8 cellular contexts compared by ENCODE assay signal in the genomic region with DNA sequence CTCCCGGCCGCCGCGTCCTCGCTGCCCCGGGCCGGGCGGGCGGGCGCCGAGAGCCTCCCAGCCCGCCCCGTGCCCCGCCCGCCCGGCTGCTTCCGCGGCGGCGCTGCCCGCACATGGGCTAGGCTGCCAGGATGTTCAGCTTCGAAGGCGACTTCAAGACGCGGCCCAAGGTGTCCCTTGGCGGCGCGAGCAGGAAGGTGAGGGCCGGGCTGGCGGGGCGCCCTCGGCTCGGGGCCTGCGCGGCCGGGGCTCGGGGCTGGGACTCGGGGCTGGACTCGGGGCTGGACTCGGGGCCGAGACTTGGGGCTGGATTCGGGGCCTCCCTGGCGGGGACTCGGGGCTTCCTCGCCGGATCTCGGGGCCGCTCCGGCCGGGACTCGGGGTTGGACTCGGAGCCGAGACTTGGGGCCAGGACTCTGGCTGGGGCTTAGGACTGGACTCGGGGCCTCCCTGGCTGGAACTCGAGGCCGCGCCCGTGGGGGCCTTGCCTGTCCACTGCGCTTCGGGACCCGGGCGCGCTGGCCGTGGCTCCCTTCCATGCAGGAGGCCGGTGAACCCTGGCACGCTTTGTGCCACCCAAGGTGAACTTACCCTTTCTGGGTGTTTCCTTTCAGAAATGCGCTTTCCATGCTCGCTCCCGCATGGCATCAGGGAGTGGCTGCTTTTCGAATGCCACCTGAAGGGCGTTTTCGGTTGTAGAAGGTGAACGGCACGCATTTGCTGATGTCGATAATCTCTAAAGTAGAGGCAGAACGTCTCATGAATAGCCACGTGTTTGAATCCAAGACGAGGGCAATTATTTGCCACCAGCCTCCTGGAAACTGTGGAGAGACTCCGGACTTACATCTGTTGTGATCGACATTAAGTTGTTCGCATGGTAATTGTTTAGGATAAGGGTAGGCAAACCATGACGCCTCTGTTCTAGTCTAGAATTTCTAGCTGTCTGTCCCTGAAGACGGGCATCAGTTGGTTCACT. TPM values are rescaled to one million over a fixed set of nuclear protein-coding genes. Genes with fewer than 3 reads are reported as not detected.
DNase-seq lines count a peak whose midpoint lies in the region; ATAC-seq and TF ChIP-seq lines count a peak whose summit lies in the region.

No MANE protein-coding gene starts in this region.

- peaks cover 41% of the 10 kb centered on the region for H3K36me3 Mint-ChIP-seq in activated CD8-positive, alpha-beta T cell treated with anti-CD3 and anti-CD28 coated beads, Interleukin-2, amount 10 ng/mL, durations not matched to agents 7 days and 5 days (ENCODE audit: low read depth)
- peaks cover 32% of the 10 kb centered on the region for H3K36me3 Mint-ChIP-seq in nephron progenitor cell (ENCODE audit: low read depth)

- TF ChIP-seq POLR2A in suprapubic skin (IDR thresholded peaks at IDR 0.05), result no peak

- H3K27ac ChIP-seq in suprapubic skin, result peak overlapping the region; percentile 96

- TF ChIP-seq EP300 in Ishikawa (IDR thresholded peaks at IDR 0.05; ENCODE audit: borderline replicate concordance) (no peak), suprapubic skin (IDR thresholded peaks at IDR 0.05) (no peak)

- no peaks in the 10 kb centered on the region for H3K9me3 ChIP-seq in suprapubic skin

- no peaks in the 10 kb centered on the region for H3K27me3 ChIP-seq in suprapubic skin

- WGBS in suprapubic skin, result 5% methylated on average over 29 of the region's 83 CpGs

- peaks cover 52% of the 10 kb centered on the region for H3K4me1 ChIP-seq in suprapubic skin

- peak; percentile 49 for ATAC-seq in GM21526 (IDR thresholded peaks at IDR 0.05; ENCODE audit: low FRiP score, unreplicated experiment)
- ATAC-seq in activated CD8-positive, alpha-beta T cell treated with anti-CD3 and anti-CD28 coated beads, Interleukin-2, amount 10 ng/mL, durations not matched to agents 7 days and 5 days, result peak; percentile 79

- peak overlapping the region; percentile 62 for H3K4me3 ChIP-seq in epithelial cell of proximal tubule (ENCODE audit: low read depth, low read length)
- peak overlapping the region; percentile 71 for H3K4me3 ChIP-seq in suprapubic skin

- POLR2A ChIA-PET in activated CD8-positive, alpha-beta T cell treated with anti-CD3 and anti-CD28 coated beads, Interleukin-2, amount 10 ng/mL, durations not matched to agents 7 days and 5 days (lab: Charles Lee), result no interaction called here

- peak overlapping the region; percentile 78 for H3K4me3 Mint-ChIP-seq in activated CD8-positive, alpha-beta T cell treated with anti-CD3 and anti-CD28 coated beads, Interleukin-2, amount 10 ng/mL, durations not matched to agents 7 days and 5 days
- H3K4me3 Mint-ChIP-seq in nephron progenitor cell, result peak overlapping the region; percentile 79

- no peak for TF ChIP-seq RAD21 in Ishikawa (IDR thresholded peaks at IDR 0.05; ENCODE audit: low read depth)

- CTCF ChIA-PET in activated CD8-positive, alpha-beta T cell treated with anti-CD3 and anti-CD28 coated beads, Interleukin-2, amount 10 ng/mL, durations not matched to agents 7 days and 5 days (lab: Charles Lee), result no interaction called here

- no peaks in the 10 kb centered on the region for H3K9me3 Mint-ChIP-seq in activated CD8-positive, alpha-beta T cell treated with anti-CD3 and anti-CD28 coated beads, Interleukin-2, amount 10 ng/mL, durations not matched to agents 7 days and 5 days (ENCODE audit: insufficient read depth)
- no peaks in the 10 kb centered on the region for H3K9me3 Mint-ChIP-seq in nephron progenitor cell

- H3K27me3 Mint-ChIP-seq in activated CD8-positive, alpha-beta T cell treated with anti-CD3 and anti-CD28 coated beads, Interleukin-2, amount 10 ng/mL, durations not matched to agents 7 days and 5 days (ENCODE audit: low read depth), result peaks cover 3% of the 10 kb centered on the region
- peaks cover 12% of the 10 kb centered on the region for H3K27me3 Mint-ChIP-seq in nephron progenitor cell (ENCODE audit: low read depth, poor library complexity)

- no peaks in the 10 kb centered on the region for H3K36me3 ChIP-seq in suprapubic skin

- TF ChIP-seq CTCF in epithelial cell of proximal tubule (conservative IDR thresholded peaks at IDR 0.05; ENCODE audit: low read depth, low read length) (no peak), nephron progenitor cell (IDR thresholded peaks at IDR 0.05) (no peak), suprapubic skin (IDR thresholded peaks at IDR 0.05) (no peak)

- peak; percentile 80 for DNase-seq in COLO668 (lab: John Stamatoyannopoulos, UW; ENCODE audit: unreplicated experiment)
- DNase-seq in activated CD8-positive, alpha-beta T cell treated with anti-CD3 and anti-CD28 coated beads, Interleukin-2, amount 10 ng/mL, durations not matched to agents 7 days and 5 days, result peak; percentile 69
- no peak for DNase-seq in epithelial cell of proximal tubule (ENCODE audit: low read depth)
- DNase-seq in nephron progenitor cell, result peak; percentile 64
- peak in 1 of 2 donors; percentile 78 for DNase-seq in suprapubic skin (ENCODE audit: low spot score in 2 of 2)
- no peak for DNase-seq in NCI-H1092 (lab: John Stamatoyannopoulos, UW)

- H3K27ac Mint-ChIP-seq in activated CD8-positive, alpha-beta T cell treated with anti-CD3 and anti-CD28 coated beads, Interleukin-2, amount 10 ng/mL, durations not matched to agents 7 days and 5 days, result peak overlapping the region; percentile 80
- peak overlapping the region; percentile 90 for H3K27ac Mint-ChIP-seq in nephron progenitor cell

- peaks cover 42% of the 10 kb centered on the region for H3K4me1 Mint-ChIP-seq in activated CD8-positive, alpha-beta T cell treated with anti-CD3 and anti-CD28 coated beads, Interleukin-2, amount 10 ng/mL, durations not matched to agents 7 days and 5 days (ENCODE audit: low read depth)
- H3K4me1 Mint-ChIP-seq in nephron progenitor cell, result peaks cover 43% of the 10 kb centered on the region

TF ChIP-seq in Ishikawa, 13 proteins besides CTCF, POLR2A, EP300 and RAD21:
- no peak for TF ChIP-seq TEAD4 (IDR thresholded peaks at IDR 0.05)
- TF ChIP-seq, protein P1, sequence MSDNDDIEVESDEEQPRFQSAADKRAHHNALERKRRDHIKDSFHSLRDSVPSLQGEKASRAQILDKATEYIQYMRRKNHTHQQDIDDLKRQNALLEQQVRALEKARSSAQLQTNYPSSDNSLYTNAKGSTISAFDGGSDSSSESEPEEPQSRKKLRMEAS (IDR thresholded peaks at IDR 0.05), result peak; percentile 73

RNA-seq across cellular contexts. Expression of gene UBE3C, which starts 0.7 kb away (rescaled TPM):
- total RNA-seq in activated CD8-positive, alpha-beta T cell treated with anti-CD3 and anti-CD28 coated beads, Interleukin-2, amount 10 ng/mL, durations not matched to agents 7 days and 5 days, result 10 to 100 TPM; 57.1 to 57.9 TPM
- total RNA-seq in epithelial cell of proximal tubule (42.3 and 81.8 TPM in 2 replicates), suprapubic skin (10 to 100 TPM; 66.2 to 88.1 (median 77.8) TPM)

Comparison
In these comparisons a context has a peak if more than half of its experiments do, and no peak if none do; other contexts are left out.
1. DNase-seq: peak in COLO668 (single experiment), activated CD8-positive, alpha-beta T cell treated with anti-CD3 and anti-CD28 coated beads, Interleukin-2, amount 10 ng/mL, durations not matched to agents 7 days and 5 days (single experiment) and nephron progenitor cell (single experiment); none in epithelial cell of proximal tubule (single experiment) and NCI-H1092 (single experiment).